7 cellular contexts compared by ENCODE assay signal in genomic region chr15:52011711-52012144, GRCh38. TPM values are rescaled to one million over a fixed set of nuclear protein-coding genes. Genes with fewer than 3 reads are reported as not detected.
DNase-seq lines count a peak whose midpoint lies in the region; TF ChIP-seq lines count a peak whose summit lies in the region.

No MANE protein-coding gene starts in this region.

- H3K9me3 ChIP-seq in esophagus (ENCODE audit: control insufficient read depth in 2 of 2, insufficient read depth in 1 of 2, low read depth in 1 of 2, low read length in 1 of 2) = no peaks in the 10 kb centered on the region

- peak; percentile 87 for DNase-seq in NCI-H748 (lab: John Stamatoyannopoulos, UW; ENCODE audit: unreplicated experiment)
- DNase-seq in putamen (ENCODE audit: low spot score) = peak; percentile 72
- DNase-seq in posterior cingulate gyrus = no peak
- no peak for DNase-seq in activated CD4-positive, alpha-beta T cell treated with anti-CD3 and anti-CD28 coated beads for 4 hours
- no peak for DNase-seq in NCI-H1436 treated with DMSO at 0.1 percent for 48 hours (lab: John Stamatoyannopoulos, UW)

- TF ChIP-seq EP300 in Ishikawa (IDR thresholded peaks at IDR 0.05; ENCODE audit: borderline replicate concordance) = no peak

- intact Hi-C loops in posterior cingulate gyrus (cut with DNase I) = no loop called here

- H3K36me3 ChIP-seq in esophagus (ENCODE audit: control insufficient read depth in 2 of 2, insufficient read depth in 2 of 2, low read length in 1 of 2) = no peaks in the 10 kb centered on the region

- no peaks in the 10 kb centered on the region for H3K4me1 ChIP-seq in esophagus (ENCODE audit: control insufficient read depth in 2 of 2, insufficient read depth in 2 of 2, low read length in 1 of 2)

- no peak overlapping the region for H3K4me3 ChIP-seq in esophagus (ENCODE audit: low read depth in 1 of 2, low read length in 2 of 2)

- no peaks in the 10 kb centered on the region for H3K27me3 ChIP-seq in esophagus (ENCODE audit: control insufficient read depth in 1 of 2, insufficient read depth in 2 of 2, low read length in 2 of 2)

- peak overlapping the region; percentile 72 to 78 for H3K27ac ChIP-seq in esophagus (ENCODE audit: low read depth in 2 of 2, low read length in 1 of 2)

- WGBS in esophagus, 2 donors = 23 to 42% methylated on average over 3 of the region's 3 CpGs

- no peak for TF ChIP-seq RAD21 in Ishikawa (IDR thresholded peaks at IDR 0.05; ENCODE audit: low read depth)

TF ChIP-seq in Ishikawa, 13 proteins besides CTCF, POLR2A, EP300 and RAD21:
- no peak for TF ChIP-seq EGR1 (IDR thresholded peaks at IDR 0.05)
- 0 out of 2 replicates have a peak, but pooled peaks have one; percentile 31 for TF ChIP-seq YY1 (IDR thresholded peaks at IDR 0.05; ENCODE audit: low read depth)
- no peak for TF ChIP-seq REST (IDR thresholded peaks at IDR 0.05; ENCODE audit: low read depth)
- TF ChIP-seq, protein P1, sequence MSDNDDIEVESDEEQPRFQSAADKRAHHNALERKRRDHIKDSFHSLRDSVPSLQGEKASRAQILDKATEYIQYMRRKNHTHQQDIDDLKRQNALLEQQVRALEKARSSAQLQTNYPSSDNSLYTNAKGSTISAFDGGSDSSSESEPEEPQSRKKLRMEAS (IDR thresholded peaks at IDR 0.05) = no peak
- TF ChIP-seq NFIC (IDR thresholded peaks at IDR 0.05) = peak; percentile 28; the same call in 1 of the 2 replicates
- TF ChIP-seq, protein P2, sequence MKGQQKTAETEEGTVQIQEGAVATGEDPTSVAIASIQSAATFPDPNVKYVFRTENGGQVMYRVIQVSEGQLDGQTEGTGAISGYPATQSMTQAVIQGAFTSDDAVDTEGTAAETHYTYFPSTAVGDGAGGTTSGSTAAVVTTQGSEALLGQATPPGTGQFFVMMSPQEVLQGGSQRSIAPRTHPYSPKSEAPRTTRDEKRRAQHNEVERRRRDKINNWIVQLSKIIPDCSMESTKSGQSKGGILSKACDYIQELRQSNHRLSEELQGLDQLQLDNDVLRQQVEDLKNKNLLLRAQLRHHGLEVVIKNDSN (IDR thresholded peaks at IDR 0.05) = no peak
- TF ChIP-seq ZBTB7A (IDR thresholded peaks at IDR 0.05; ENCODE audit: low read depth) = no peak
- no peak for TF ChIP-seq FOXM1 (IDR thresholded peaks at IDR 0.05; ENCODE audit: borderline replicate concordance, low read depth)
- TF ChIP-seq CEBPB (IDR thresholded peaks at IDR 0.05) = no peak
- TF ChIP-seq TAF1 (IDR thresholded peaks at IDR 0.05; ENCODE audit: low read depth) = no peak
- TF ChIP-seq TEAD4 (IDR thresholded peaks at IDR 0.05) = no peak
- no peak for TF ChIP-seq CREB1 (IDR thresholded peaks at IDR 0.05; ENCODE audit: low read depth)
- TF ChIP-seq TCF12 (IDR thresholded peaks at IDR 0.05; ENCODE audit: low read depth) = no peak

RNA-seq across cellular contexts. Expression of gene MAPK6, which starts 7.3 kb away (rescaled TPM):
- polyA plus RNA-seq in esophagus = 10 to 100 TPM; 14.5 to 24.1 TPM

RNA-seq across cellular contexts. Expression of gene LEO1, which starts 40.1 kb away (rescaled TPM):
- polyA plus RNA-seq in esophagus = 10 to 100 TPM in 1 of 2 donors, 1 to 10 TPM in 1; 9.5 to 19.6 TPM

Comparison
In these comparisons a context has a peak if more than half of its experiments do, and no peak if none do; other contexts are left out.
1. DNase-seq: peak in NCI-H748 (single experiment) and putamen (single experiment); none in posterior cingulate gyrus (0 of 10), activated CD4-positive, alpha-beta T cell treated with anti-CD3 and anti-CD28 coated beads for 4 hours (0 of 2) and NCI-H1436 treated with DMSO at 0.1 percent for 48 hours (single experiment).